ENCODE assay signal across 14 cellular contexts in the genomic region with DNA sequence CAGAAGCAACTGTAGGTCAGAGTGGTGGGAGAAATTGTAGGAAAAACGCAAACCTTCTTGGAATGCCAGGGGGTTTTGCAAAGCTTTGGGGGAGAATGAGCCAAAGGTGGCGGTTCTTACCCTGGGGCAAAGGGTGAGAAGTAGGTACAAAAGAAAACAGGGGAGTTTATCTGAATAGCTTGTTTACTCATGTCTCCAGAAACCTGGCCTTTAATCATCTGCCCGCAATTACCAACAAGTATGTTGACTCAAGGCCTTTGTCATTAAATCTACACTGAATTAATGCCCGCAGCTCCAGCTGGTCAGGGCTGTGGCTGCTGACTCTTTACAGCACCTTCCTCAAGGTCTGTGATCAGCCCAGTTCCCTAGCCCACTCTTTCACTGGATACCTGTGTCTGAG.
"Had no signal": no experiment of that assay in that cellular context is flagged by ENCODE, and none has a peak within 500 bp of the region (broad histone marks: within the 10 kb centered on the region; RNA-seq: fewer than 3 reads in every experiment).

No MANE protein-coding gene starts in this region.

- H3K36me3 Mint-ChIP-seq: memory B cell; natural killer cell treated with Interleukin-12 subunit alpha and Interleukin-12 subunit beta and Interleukin-15 and Interleukin-18, amount 100 ng/mL, for 72 hours; stimulated activated effector memory CD8-positive, alpha-beta T cell treated with anti-CD3 and anti-CD28 coated beads, Interleukin-12 subunit alpha, Interleukin-12 subunit beta, amount 100 ng/mL, for 72 hours had no signal

- FAIRE-seq: colon, endometrium, urothelium cell line had no signal

- H3K4me3 ChIP-seq: esophagus muscularis mucosa, hepatocyte, left ventricle myocardium inferior, thyroid gland had no signal

- H3K36me3 ChIP-seq: esophagus muscularis mucosa, left ventricle myocardium inferior, thyroid gland had no signal

- H3K4me1 ChIP-seq: esophagus muscularis mucosa, thyroid gland had no signal

- H3K4me2 ChIP-seq: hepatocyte had no signal

- H3K79me2 ChIP-seq: hepatocyte had no signal

- H3K27me3 ChIP-seq: esophagus muscularis mucosa, hepatocyte, thyroid gland had no signal

- H3K9me3 Mint-ChIP-seq: activated naive CD4-positive, alpha-beta T cell treated with anti-CD3 and anti-CD28 coated beads for 36 hours; stimulated activated effector memory CD8-positive, alpha-beta T cell treated with anti-CD3 and anti-CD28 coated beads, Interleukin-12 subunit alpha, Interleukin-12 subunit beta, amount 100 ng/mL, for 72 hours had no signal

- ATAC-seq: natural killer cell treated with Interleukin-12 subunit alpha and Interleukin-12 subunit beta and Interleukin-15 and Interleukin-18, amount 100 ng/mL, for 72 hours; stimulated activated effector memory CD8-positive, alpha-beta T cell treated with anti-CD3 and anti-CD28 coated beads, Interleukin-12 subunit alpha, Interleukin-12 subunit beta, amount 100 ng/mL, for 72 hours had no signal

- H2AFZ ChIP-seq: hepatocyte had no signal

- H3K27ac Mint-ChIP-seq: activated naive CD4-positive, alpha-beta T cell treated with anti-CD3 and anti-CD28 coated beads for 36 hours; memory B cell; natural killer cell treated with Interleukin-12 subunit alpha and Interleukin-12 subunit beta and Interleukin-15 and Interleukin-18, amount 100 ng/mL, for 72 hours; stimulated activated effector memory CD8-positive, alpha-beta T cell treated with anti-CD3 and anti-CD28 coated beads, Interleukin-12 subunit alpha, Interleukin-12 subunit beta, amount 100 ng/mL, for 72 hours had no signal

- H3K9me3 ChIP-seq: esophagus muscularis mucosa, left ventricle myocardium inferior, thyroid gland had no signal

- H3K27ac ChIP-seq: esophagus muscularis mucosa, hepatocyte, left ventricle myocardium inferior, thyroid gland had no signal

- H3K4me3 Mint-ChIP-seq: activated naive CD4-positive, alpha-beta T cell treated with anti-CD3 and anti-CD28 coated beads for 36 hours; memory B cell; natural killer cell treated with Interleukin-12 subunit alpha and Interleukin-12 subunit beta and Interleukin-15 and Interleukin-18, amount 100 ng/mL, for 72 hours; stimulated activated effector memory CD8-positive, alpha-beta T cell treated with anti-CD3 and anti-CD28 coated beads, Interleukin-12 subunit alpha, Interleukin-12 subunit beta, amount 100 ng/mL, for 72 hours had no signal

- H3K4me1 Mint-ChIP-seq: memory B cell; stimulated activated effector memory CD8-positive, alpha-beta T cell treated with anti-CD3 and anti-CD28 coated beads, Interleukin-12 subunit alpha, Interleukin-12 subunit beta, amount 100 ng/mL, for 72 hours had no signal

- DNase-seq: activated CD4-positive, alpha-beta T cell treated with anti-CD3 and anti-CD28 coated beads, Interleukin-2, amount 50 U/mL, for 1 hour; activated naive CD4-positive, alpha-beta T cell treated with anti-CD3 and anti-CD28 coated beads for 36 hours; activated T-cell treated with anti-CD3 and anti-CD28 coated beads for 4 hours; left ventricle myocardium inferior; stimulated activated CD4-positive, alpha-beta T cell treated with anti-CD3 and anti-CD28 coated beads, Interleukin-12 subunit alpha, Interleukin-12 subunit beta, amount 100 ng/mL, for 4 hours; thyroid gland had no signal

- H3K27me3 Mint-ChIP-seq: natural killer cell treated with Interleukin-12 subunit alpha and Interleukin-12 subunit beta and Interleukin-15 and Interleukin-18, amount 100 ng/mL, for 72 hours had no signal
